10 cellular contexts compared by ENCODE assay signal in genomic region chr3:82347585-82347984, GRCh38.
"Had no signal": no experiment of that assay in that cellular context is flagged by ENCODE, and none has a peak within 500 bp of the region (broad histone marks: within the 10 kb centered on the region; RNA-seq: fewer than 3 reads in every experiment).

No MANE protein-coding gene starts in this region.

- H3K4me3 ChIP-seq: GM23248, HAP-1, K562 had no signal

- H2AFZ ChIP-seq: GM23248 had no signal

- DNase-seq: GM23248, GOT3, H7, HFFc6, IMR-90, KG1 had no signal

- H3K9ac ChIP-seq: GM23248 had no signal

- H3K27ac ChIP-seq: GM23248, HL-60 had no signal

- FAIRE-seq: K562 had no signal

- H3K4me3 Mint-ChIP-seq: HFFc6 had no signal

- H3K27ac Mint-ChIP-seq: HFFc6 had no signal

- ATAC-seq: HCT116, K562 had no signal

- H3K4me1 ChIP-seq: HAP-1 had no signal

- H3K9me3 ChIP-seq: HAP-1 had no signal

- H3K36me3 ChIP-seq: HAP-1 had no signal
